Comparison of ENCODE assay signal across 19 cellular contexts in genomic region chr19:8151499-8152035, GRCh38. TPM values are rescaled to one million over a fixed set of nuclear protein-coding genes. Genes with fewer than 3 reads are reported as not detected.
DNase-seq lines count a peak whose midpoint lies in the region; ATAC-seq and TF ChIP-seq lines count a peak whose summit lies in the region.
"Had no signal": no experiment of that assay in that cellular context is flagged by ENCODE, and none has a peak within 500 bp of the region (broad histone marks: within the 10 kb centered on the region; RNA-seq: fewer than 3 reads in every experiment).

No MANE protein-coding gene starts in this region.

- H3K4me2 ChIP-seq in SK-N-SH = no peak overlapping the region
- H3K4me2 ChIP-seq: GM23338 had no signal

- H3K36me3 ChIP-seq in SK-N-SH (replicated peaks in 1 of 2; ENCODE audit: control insufficient read depth in 1 of 2, insufficient read depth in 2 of 2, low read length in 1 of 2) (no peaks in the 10 kb centered on the region), aorta (ENCODE audit: control insufficient read depth in 1 of 2, insufficient read depth in 2 of 2, low read length in 1 of 2) (no peaks in the 10 kb centered on the region)
- H3K36me3 ChIP-seq: SJSA1 had no signal

- 24% methylated on average over 6 of the region's 7 CpGs for WGBS in SK-N-SH (ENCODE audit: low lambda C conversion rate)
- 61 to 70% methylated on average over 7 of the region's 7 CpGs for WGBS in aorta, 2 donors

- no peaks in the 10 kb centered on the region for H3K79me2 ChIP-seq in SK-N-SH (ENCODE audit: insufficient read depth)

- CTCF ChIA-PET in SK-N-SH (lab: Yijun Ruan, JAX) (no interaction called here), HEK293T (lab: Yijun Ruan, JAX) (interaction anchor here (0.6 kb wide), 1 partner anchor 105 kb away, joined by 3 read pairs; no protein-coding TSS in a partner anchor)

- DNase-seq in SK-N-SH (peak; percentile 24), HEK293T (ENCODE audit: extremely low spot score) (peak; percentile 6), germinal center (ENCODE audit: low spot score) (peak; percentile 2), aorta (no peak), cortex of kidney (lab: John Stamatoyannopoulos, UW) (no peak)
- no peak for DNase-seq in activated CD4-positive, alpha-beta T cell treated with anti-CD3 and anti-CD28 coated beads for 48 hours
- DNase-seq: C1 segment of cervical spinal cord; DMS53; Kasumi-1; NCI-H1105 treated with DMSO at 0.1 percent for 48 hours; NCI-H187; NCI-H446; NK-92 treated with Interleukin-12 subunit alpha and Interleukin-12 subunit beta, amount 100 ng/mL, for 24 hours had no signal

- TF ChIP-seq RAD21 in SK-N-SH (IDR thresholded peaks at IDR 0.05; ENCODE audit: low read length) = no peak

- POLR2A ChIA-PET in SK-N-SH (lab: Yijun Ruan, JAX) (no interaction called here), HEK293T (lab: Yijun Ruan, JAX) (no interaction called here)

- peaks cover 3 to 7% of the 10 kb centered on the region in 2 experiments; a peak in 2 of 4 replicates for H3K4me1 ChIP-seq in SK-N-SH (ENCODE audit: control insufficient read depth in 1 of 2, insufficient read depth in 2 of 2, low read depth in 1 of 2, low read length in 1 of 2)
- no peaks in the 10 kb centered on the region for H3K4me1 ChIP-seq in aorta (ENCODE audit: control insufficient read depth in 1 of 2, insufficient read depth in 2 of 2, low read length in 2 of 2)
- H3K4me1 ChIP-seq: SJSA1 had no signal

- intact Hi-C loops in aorta (cut with DNase I) = no loop called here

- no peaks in the 10 kb centered on the region for H3K9me2 ChIP-seq in SK-N-SH

- TF ChIP-seq EP300 in SK-N-SH (IDR thresholded peaks at IDR 0.05; ENCODE audit: borderline replicate concordance in 1 of 2, low read depth in 1 of 2, low read length in 1 of 2) = no peak

- H3K27ac ChIP-seq in SK-N-SH (ENCODE audit: low read depth in 2 of 2, low read length in 1 of 2) (no peak overlapping the region), aorta (ENCODE audit: low read depth in 1 of 2, low read length in 2 of 2) (no peak overlapping the region)
- H3K27ac ChIP-seq: RWPE1, SJSA1 had no signal

- H3F3A ChIP-seq in SK-N-SH (replicated peaks; ENCODE audit: insufficient read depth) = no peaks in the 10 kb centered on the region

- H2AFZ ChIP-seq in SK-N-SH (ENCODE audit: low read depth) = no peak overlapping the region
- H2AFZ ChIP-seq: GM23338 had no signal

- H3K27me3 ChIP-seq in SK-N-SH (ENCODE audit: insufficient read depth) (peaks cover 39% of the 10 kb centered on the region), aorta (ENCODE audit: control insufficient read depth in 1 of 2, insufficient read depth in 2 of 2, low read length in 1 of 2) (no peaks in the 10 kb centered on the region)

- ATAC-seq in SK-N-SH treated with all-trans-retinoic acid at 6 μM for 48 hours (no peak), aorta (ENCODE audit: low FRiP score) (peak; percentile 15), GM21528 (IDR thresholded peaks at IDR 0.05; ENCODE audit: low FRiP score, unreplicated experiment) (no peak)
- ATAC-seq: GM23338 had no signal

- H4K20me1 ChIP-seq in SK-N-SH (ENCODE audit: insufficient read depth) = no peaks in the 10 kb centered on the region

- no peak for TF ChIP-seq CTCF in SK-N-SH (IDR thresholded peaks at IDR 0.05)

- H3K9me3 ChIP-seq in SK-N-SH (no peaks in the 10 kb centered on the region), aorta (ENCODE audit: control insufficient read depth, low read length) (no peaks in the 10 kb centered on the region)
- H3K9me3 ChIP-seq: SJSA1 had no signal

- no peak overlapping the region for H3K9ac ChIP-seq in SK-N-SH

- H3K4me3 ChIP-seq in SK-N-SH (ENCODE audit: low read depth in 2 of 2, low read length in 1 of 2) (no peak overlapping the region), aorta (ENCODE audit: low read length in 2 of 2) (no peak overlapping the region)
- H3K4me3 ChIP-seq: GM23338, SJSA1 had no signal

TF ChIP-seq in SK-N-SH, 30 proteins besides CTCF, POLR2A, EP300 and RAD21 (continues in another document):
- TF ChIP-seq, protein P1, sequence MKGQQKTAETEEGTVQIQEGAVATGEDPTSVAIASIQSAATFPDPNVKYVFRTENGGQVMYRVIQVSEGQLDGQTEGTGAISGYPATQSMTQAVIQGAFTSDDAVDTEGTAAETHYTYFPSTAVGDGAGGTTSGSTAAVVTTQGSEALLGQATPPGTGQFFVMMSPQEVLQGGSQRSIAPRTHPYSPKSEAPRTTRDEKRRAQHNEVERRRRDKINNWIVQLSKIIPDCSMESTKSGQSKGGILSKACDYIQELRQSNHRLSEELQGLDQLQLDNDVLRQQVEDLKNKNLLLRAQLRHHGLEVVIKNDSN (IDR thresholded peaks at IDR 0.05; ENCODE audit: borderline replicate concordance, low read depth) = no peak
- no peak for TF ChIP-seq MEF2A (IDR thresholded peaks at IDR 0.05; ENCODE audit: borderline replicate concordance, low read depth)
- no peak for TF ChIP-seq YY1 (IDR thresholded peaks at IDR 0.05; ENCODE audit: low read depth)
- TF ChIP-seq FOXJ3 (CRISPR knock-in tag; IDR thresholded peaks at IDR 0.05) = no peak
- TF ChIP-seq FOSL2 (IDR thresholded peaks at IDR 0.05; ENCODE audit: borderline replicate concordance, low read depth) = no peak
- no peak for TF ChIP-seq TAF1 (IDR thresholded peaks at IDR 0.05; ENCODE audit: borderline replicate concordance, low read depth, low read length)
- TF ChIP-seq USF2 (IDR thresholded peaks at IDR 0.05; ENCODE audit: borderline replicate concordance, low read depth, low read length) = no peak

TF ChIP-seq in SK-N-SH treated with all-trans-retinoic acid at 6 μM for 48 hours, 23 proteins besides CTCF, POLR2A, EP300 and RAD21 (continues in another document):
- TF ChIP-seq ZNF565 (CRISPR knock-in tag; conservative IDR thresholded peaks at IDR 0.05; ENCODE audit: low read depth) (no peak), TCF4 (CRISPR knock-in tag; IDR thresholded peaks at IDR 0.05; ENCODE audit: borderline replicate concordance) (no peak), TOX (CRISPR knock-in tag; IDR thresholded peaks at IDR 0.05; ENCODE audit: borderline replicate concordance) (no peak)
- TF ChIP-seq, protein P2, sequence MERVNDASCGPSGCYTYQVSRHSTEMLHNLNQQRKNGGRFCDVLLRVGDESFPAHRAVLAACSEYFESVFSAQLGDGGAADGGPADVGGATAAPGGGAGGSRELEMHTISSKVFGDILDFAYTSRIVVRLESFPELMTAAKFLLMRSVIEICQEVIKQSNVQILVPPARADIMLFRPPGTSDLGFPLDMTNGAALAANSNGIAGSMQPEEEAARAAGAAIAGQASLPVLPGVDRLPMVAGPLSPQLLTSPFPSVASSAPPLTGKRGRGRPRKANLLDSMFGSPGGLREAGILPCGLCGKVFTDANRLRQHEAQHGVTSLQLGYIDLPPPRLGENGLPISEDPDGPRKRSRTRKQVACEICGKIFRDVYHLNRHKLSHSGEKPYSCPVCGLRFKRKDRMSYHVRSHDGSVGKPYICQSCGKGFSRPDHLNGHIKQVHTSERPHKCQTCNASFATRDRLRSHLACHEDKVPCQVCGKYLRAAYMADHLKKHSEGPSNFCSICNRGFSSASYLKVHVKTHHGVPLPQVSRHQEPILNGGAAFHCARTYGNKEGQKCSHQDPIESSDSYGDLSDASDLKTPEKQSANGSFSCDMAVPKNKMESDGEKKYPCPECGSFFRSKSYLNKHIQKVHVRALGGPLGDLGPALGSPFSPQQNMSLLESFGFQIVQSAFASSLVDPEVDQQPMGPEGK (CRISPR knock-in tag; IDR thresholded peaks at IDR 0.05; ENCODE audit: borderline replicate concordance) = no peak

TF ChIP-seq in HEK293T, 16 proteins besides CTCF, POLR2A, EP300 and RAD21:
- TF ChIP-seq LEF1 (IDR thresholded peaks at IDR 0.05; ENCODE audit: borderline replicate concordance) (no peak), ELF4 (IDR thresholded peaks at IDR 0.05) (no peak), SUZ12 (IDR thresholded peaks at IDR 0.05) (no peak), FOXA1 (IDR thresholded peaks at IDR 0.05) (no peak)
TF ChIP-seq in HEK293T: peak in this region for 0.

RNA-seq across cellular contexts. Expression of gene FBN3, which starts 2.2 kb away (rescaled TPM):
- polyA plus RNA-seq in SK-N-SH (2012; rRNA removed) (not detected in 2 replicates), aorta (not detected)
- not detected in 2 replicates for polyA plus RNA-seq in SK-N-SH (2012; cell fraction: cytosol; rRNA removed)
- polyA plus RNA-seq in SK-N-SH (2012; cell fraction: nucleus; rRNA removed) = 0.04 and 0.20 TPM in 2 replicates
- total RNA-seq in aorta = not detected
- total RNA-seq: A172, SJSA1 had no signal

RNA-seq across cellular contexts. Expression of gene CERS4, which starts 57.6 kb away (rescaled TPM):
- polyA plus RNA-seq in SK-N-SH (2012; rRNA removed) = 36.5 and 41.4 TPM in 2 replicates
- polyA plus RNA-seq in SK-N-SH (2012; cell fraction: cytosol; rRNA removed) = 19.7 and 28.8 TPM in 2 replicates
- 33.0 and 44.4 TPM in 2 replicates for polyA plus RNA-seq in SK-N-SH (2012; cell fraction: nucleus; rRNA removed)
- total RNA-seq in aorta = 10 to 100 TPM; 23.6 to 33.7 TPM
- 10 to 100 TPM; 14.4 to 25.2 TPM for polyA plus RNA-seq in aorta
- total RNA-seq: SJSA1 had no signal

Comparison
In these comparisons a context has a peak if more than half of its experiments do, and no peak if none do; other contexts are left out.
1. DNase-seq: peak in SK-N-SH (single experiment), HEK293T (single experiment) and germinal center (single experiment); none in aorta (0 of 2), cortex of kidney (single experiment) and activated CD4-positive, alpha-beta T cell treated with anti-CD3 and anti-CD28 coated beads for 48 hours (single experiment).